In the genomic region with DNA sequence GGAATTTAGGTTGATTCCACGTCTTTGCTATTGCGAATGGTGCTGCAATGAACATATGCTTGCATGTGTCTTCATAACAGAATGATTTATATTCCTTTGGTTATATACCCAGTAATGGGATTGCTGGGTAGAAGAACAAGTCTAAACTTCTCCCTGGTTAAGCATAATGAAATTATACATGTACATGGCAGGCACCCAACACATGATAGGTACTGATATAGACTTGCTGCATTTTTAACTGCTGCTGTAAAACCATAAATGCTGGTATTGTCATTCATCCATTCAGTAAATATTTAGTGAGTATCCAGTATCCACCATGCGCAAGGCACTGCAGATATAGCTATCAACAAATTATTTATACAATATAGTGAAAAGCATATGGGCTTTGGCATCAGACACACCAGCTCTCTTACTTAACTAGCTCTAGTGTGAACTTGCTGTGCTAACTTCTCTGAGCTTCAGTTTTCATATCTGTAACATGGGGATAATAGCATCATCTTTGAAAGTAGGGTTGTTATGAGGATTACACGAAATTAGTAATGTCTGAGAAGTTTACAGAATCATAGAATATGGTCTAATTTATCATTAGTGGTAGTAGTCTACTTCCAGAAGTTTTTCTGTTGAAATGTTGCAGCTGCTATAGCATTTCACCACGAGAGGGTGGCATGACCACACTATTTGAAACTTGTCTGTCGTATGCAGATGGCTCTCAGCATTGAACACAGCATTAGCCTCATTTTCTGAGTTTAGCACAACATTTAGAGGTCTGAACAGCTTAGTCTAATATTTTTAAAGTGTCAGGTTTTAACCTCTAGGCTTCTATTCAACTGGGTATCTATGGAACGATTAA, we compare ENCODE assay signal across 8 cellular contexts. TPM values are rescaled to one million over a fixed set of nuclear protein-coding genes. Genes with fewer than 3 reads are reported as not detected.
DNase-seq lines count a peak whose midpoint lies in the region; ATAC-seq and TF ChIP-seq lines count a peak whose summit lies in the region.

No MANE protein-coding gene starts in this region.

- no peaks in the 10 kb centered on the region for H3K36me3 Mint-ChIP-seq in glutamatergic neuron (ENCODE audit: unreplicated experiment)
- H3K36me3 Mint-ChIP-seq in stimulated activated effector memory CD8-positive, alpha-beta T cell treated with anti-CD3 and anti-CD28 coated beads, Interleukin-12 subunit alpha, Interleukin-12 subunit beta, amount 100 ng/mL, for 72 hours = no peaks in the 10 kb centered on the region
- no peaks in the 10 kb centered on the region for H3K36me3 Mint-ChIP-seq in T-helper 2 cell treated with Interferon-gamma antibody and Interleukin-4, amounts not matched to agents 5 μg/mL and 100 μg/mL, for 36 hours (ENCODE audit: low read depth)

- no peaks in the 10 kb centered on the region for H3K9me3 ChIP-seq in stomach

- WGBS in stomach, 5 donors = 34 to 46% (median 41%) methylated on average over 7 of the region's 7 CpGs

- no peaks in the 10 kb centered on the region for H3K4me1 Mint-ChIP-seq in glutamatergic neuron (ENCODE audit: low read depth, unreplicated experiment)
- no peaks in the 10 kb centered on the region for H3K4me1 Mint-ChIP-seq in stimulated activated effector memory CD8-positive, alpha-beta T cell treated with anti-CD3 and anti-CD28 coated beads, Interleukin-12 subunit alpha, Interleukin-12 subunit beta, amount 100 ng/mL, for 72 hours
- H3K4me1 Mint-ChIP-seq in T-helper 2 cell treated with Interferon-gamma antibody and Interleukin-4, amounts not matched to agents 5 μg/mL and 100 μg/mL, for 36 hours (ENCODE audit: low read depth) = no peaks in the 10 kb centered on the region

- H3K9me3 Mint-ChIP-seq in glutamatergic neuron (ENCODE audit: unreplicated experiment) = no peaks in the 10 kb centered on the region
- H3K9me3 Mint-ChIP-seq in stimulated activated effector memory CD8-positive, alpha-beta T cell treated with anti-CD3 and anti-CD28 coated beads, Interleukin-12 subunit alpha, Interleukin-12 subunit beta, amount 100 ng/mL, for 72 hours = no peaks in the 10 kb centered on the region
- no peaks in the 10 kb centered on the region for H3K9me3 Mint-ChIP-seq in T-helper 2 cell treated with Interferon-gamma antibody and Interleukin-4, amounts not matched to agents 5 μg/mL and 100 μg/mL, for 36 hours

- no peaks in the 10 kb centered on the region for H3K4me1 ChIP-seq in stomach

- in situ Hi-C loops in G401 (cut with HindIII; ENCODE audit: low sequenced_read_pairs) = no loop called here

- H3K27me3 Mint-ChIP-seq in glutamatergic neuron (ENCODE audit: unreplicated experiment) = no peaks in the 10 kb centered on the region
- no peaks in the 10 kb centered on the region for H3K27me3 Mint-ChIP-seq in T-helper 2 cell treated with Interferon-gamma antibody and Interleukin-4, amounts not matched to agents 5 μg/mL and 100 μg/mL, for 36 hours (ENCODE audit: low read depth)

- intact Hi-C loops in stomach (cut with DNase I; ENCODE audit: low total_unique reads) = no loop called here

- H3K27ac Mint-ChIP-seq in glutamatergic neuron (ENCODE audit: unreplicated experiment) = no peak overlapping the region
- H3K27ac Mint-ChIP-seq in stimulated activated effector memory CD8-positive, alpha-beta T cell treated with anti-CD3 and anti-CD28 coated beads, Interleukin-12 subunit alpha, Interleukin-12 subunit beta, amount 100 ng/mL, for 72 hours = no peak overlapping the region
- no peak overlapping the region for H3K27ac Mint-ChIP-seq in T-helper 2 cell treated with Interferon-gamma antibody and Interleukin-4, amounts not matched to agents 5 μg/mL and 100 μg/mL, for 36 hours

- no peak overlapping the region for H3K4me3 ChIP-seq in stomach

- TF ChIP-seq EP300 in stomach (IDR thresholded peaks at IDR 0.05) = no peak

- H3K4me3 Mint-ChIP-seq in glutamatergic neuron (ENCODE audit: unreplicated experiment) = no peak overlapping the region
- H3K4me3 Mint-ChIP-seq in stimulated activated effector memory CD8-positive, alpha-beta T cell treated with anti-CD3 and anti-CD28 coated beads, Interleukin-12 subunit alpha, Interleukin-12 subunit beta, amount 100 ng/mL, for 72 hours = no peak overlapping the region
- no peak overlapping the region for H3K4me3 Mint-ChIP-seq in T-helper 2 cell treated with Interferon-gamma antibody and Interleukin-4, amounts not matched to agents 5 μg/mL and 100 μg/mL, for 36 hours

- H3K36me3 ChIP-seq in stomach = no peaks in the 10 kb centered on the region

- no peak for TF ChIP-seq POLR2A in stomach (IDR thresholded peaks at IDR 0.05)

- peak; percentile 51 for TF ChIP-seq CTCF in glutamatergic neuron (IDR thresholded peaks at IDR 0.05; ENCODE audit: partially characterized antibody, unreplicated experiment)
- TF ChIP-seq CTCF in stomach (IDR thresholded peaks at IDR 0.05) = peak in 4 of 7 experiments; percentile 29 to 41 (median 32)

- H3K27ac ChIP-seq in stomach = no peak overlapping the region

- DNase-seq in G401 (ENCODE audit: low spot score) (peak; percentile 3), glutamatergic neuron (peak; percentile 32), stomach (no peak)
- DNase-seq in stimulated activated effector memory CD8-positive, alpha-beta T cell treated with anti-CD3 and anti-CD28 coated beads, Interleukin-12 subunit alpha, Interleukin-12 subunit beta, amount 100 ng/mL, for 72 hours (ENCODE audit: low spot score in 2 of 2) = no peak
- DNase-seq in T-helper 2 cell treated with Interferon-gamma antibody and Interleukin-4, amounts not matched to agents 5 μg/mL and 100 μg/mL, for 36 hours (ENCODE audit: low spot score) = no peak

- H3K27me3 ChIP-seq in stomach = no peaks in the 10 kb centered on the region

- ATAC-seq in GM19397 (IDR thresholded peaks at IDR 0.05; ENCODE audit: unreplicated experiment) (peak; percentile 65), HG03442 (IDR thresholded peaks at IDR 0.05; ENCODE audit: unreplicated experiment) (peak; percentile 86), SK-N-SH treated with all-trans-retinoic acid at 6 μM for 48 hours (peak; percentile 58; the same call in 1 of the 3 replicates)
- ATAC-seq in stimulated activated effector memory CD8-positive, alpha-beta T cell treated with anti-CD3 and anti-CD28 coated beads, Interleukin-12 subunit alpha, Interleukin-12 subunit beta, amount 100 ng/mL, for 72 hours = no peak

TF ChIP-seq in SK-N-SH treated with all-trans-retinoic acid at 6 μM for 48 hours, 23 proteins besides CTCF, POLR2A, EP300 and RAD21 (continues in another document):
- TF ChIP-seq TSHZ2 (CRISPR knock-in tag; IDR thresholded peaks at IDR 0.05) (no peak), ISL1 (CRISPR knock-in tag; IDR thresholded peaks at IDR 0.05) (no peak), ARNTL (CRISPR knock-in tag; IDR thresholded peaks at IDR 0.05; ENCODE audit: borderline replicate concordance, low read depth) (no peak), POU6F1 (CRISPR knock-in tag; IDR thresholded peaks at IDR 0.05; ENCODE audit: borderline replicate concordance, low read depth) (no peak), TCF4 (CRISPR knock-in tag; IDR thresholded peaks at IDR 0.05; ENCODE audit: borderline replicate concordance) (no peak), ZC3H10 (CRISPR knock-in tag; IDR thresholded peaks at IDR 0.05) (no peak), ZNF8 (CRISPR knock-in tag; IDR thresholded peaks at IDR 0.05) (no peak)

RNA-seq across cellular contexts. Expression of gene SEL1L, which starts 32.0 kb away (rescaled TPM):
- total RNA-seq in G401 (2014; rRNA removed; shearing (Covaris generic)) = 7.1 and 8.1 TPM in 2 replicates
- 43.1 TPM for total RNA-seq in glutamatergic neuron (ENCODE audit: unreplicated experiment)
- 100 to 1,000 TPM in 2 of 5 donors, 10 to 100 TPM in 3; 11.0 to 175 (median 42.2) TPM for total RNA-seq in stomach
- 10 to 100 TPM in 1 of 3 donors, 1 to 10 TPM in 2; 5.0 to 10.0 (median 9.3) TPM for polyA plus RNA-seq in stomach

Comparison
In these comparisons a context has a peak if more than half of its experiments do, and no peak if none do; other contexts are left out.
1. DNase-seq: peak in G401 (single experiment) and glutamatergic neuron (single experiment); none in stomach (single experiment), stimulated activated effector memory CD8-positive, alpha-beta T cell treated with anti-CD3 and anti-CD28 coated beads, Interleukin-12 subunit alpha, Interleukin-12 subunit beta, amount 100 ng/mL, for 72 hours (0 of 2) and T-helper 2 cell treated with Interferon-gamma antibody and Interleukin-4, amounts not matched to agents 5 μg/mL and 100 μg/mL, for 36 hours (single experiment).